Comparison of ENCODE assay signal across 8 cellular contexts in genomic region chr18:51194604-51195003, GRCh38. TPM values are rescaled to one million over a fixed set of nuclear protein-coding genes. Genes with fewer than 3 reads are reported as not detected.
DNase-seq lines count a peak whose midpoint lies in the region; ATAC-seq and TF ChIP-seq lines count a peak whose summit lies in the region.

No MANE protein-coding gene starts in this region.

- no peak for ATAC-seq in HG03571 (IDR thresholded peaks at IDR 0.05; ENCODE audit: unreplicated experiment)
- no peak for ATAC-seq in GM21381 (IDR thresholded peaks at IDR 0.05; ENCODE audit: unreplicated experiment)

- H3K27me3 ChIP-seq in HUES64 (ENCODE audit: insufficient read depth, low read length) (no peaks in the 10 kb centered on the region), brain microvascular endothelial cell (replicated peaks) (no peaks in the 10 kb centered on the region), mucosa of rectum (ENCODE audit: control insufficient read depth in 2 of 2, insufficient read depth in 2 of 2, low read length in 2 of 2) (no peaks in the 10 kb centered on the region)

- peak overlapping the region; percentile 73; the same call in 1 of the 2 replicates for H3K27ac ChIP-seq in HUES64 (ENCODE audit: low read depth, low read length)
- H3K27ac ChIP-seq in brain microvascular endothelial cell: peak overlapping the region; percentile 43
- peak overlapping the region; percentile 92 to 95 for H3K27ac ChIP-seq in mucosa of rectum (ENCODE audit: low read depth in 2 of 2, low read length in 2 of 2)

- H3K36me3 ChIP-seq in HUES64 (ENCODE audit: insufficient read depth, low read length) (peaks cover 27% of the 10 kb centered on the region), brain microvascular endothelial cell (replicated peaks) (no peaks in the 10 kb centered on the region), mucosa of rectum (ENCODE audit: control insufficient read depth in 2 of 2, insufficient read depth in 2 of 2, low read length in 2 of 2) (no peaks in the 10 kb centered on the region)

- peak; percentile 9 for DNase-seq in AG10803 (ENCODE audit: low read depth)
- DNase-seq in brain microvascular endothelial cell: no peak
- DNase-seq in AG20443 (ENCODE audit: low spot score): no peak
- DNase-seq in NCI-H2196 treated with DMSO at 0.1 percent for 48 hours (lab: John Stamatoyannopoulos, UW; ENCODE audit: unreplicated experiment): no peak

- peaks cover 53% of the 10 kb centered on the region for H3K4me1 ChIP-seq in HUES64 (ENCODE audit: insufficient read depth, low read length)
- peaks cover 4 to 9% of the 10 kb centered on the region in 2 donors for H3K4me1 ChIP-seq in mucosa of rectum (ENCODE audit: control insufficient read depth in 2 of 2, insufficient read depth in 2 of 2, low read length in 2 of 2)

- H3K9ac ChIP-seq in HUES64 (ENCODE audit: low read depth, low read length) (peak overlapping the region; percentile 95), mucosa of rectum (ENCODE audit: low read depth in 1 of 2, low read length in 2 of 2) (peak overlapping the region; percentile 84 to 95)

- WGBS in HUES64: 25% methylated on average over 3 of the region's 3 CpGs

- in situ Hi-C loops in brain microvascular endothelial cell (cut with HindIII; ENCODE audit: low pct_ligation_motif_present, low sequenced_read_pairs): no loop called here

- TF ChIP-seq CTCF in AG10803 (conservative IDR thresholded peaks at IDR 0.05; ENCODE audit: low read length) (no peak), brain microvascular endothelial cell (IDR thresholded peaks at IDR 0.05; ENCODE audit: low read depth, low read length, missing control alignments) (no peak)

- H3K4me3 ChIP-seq in AG10803 (ENCODE audit: low read length): peak overlapping the region; percentile 95
- peak overlapping the region; percentile 91 for H3K4me3 ChIP-seq in HUES64 (ENCODE audit: low read length)
- peak overlapping the region; percentile 93 for H3K4me3 ChIP-seq in brain microvascular endothelial cell (ENCODE audit: low read depth, low read length)
- peak overlapping the region; percentile 89 to 98 for H3K4me3 ChIP-seq in mucosa of rectum (ENCODE audit: low read length in 2 of 2)

- H3K9me3 ChIP-seq in HUES64 (ENCODE audit: insufficient read depth, low read depth, low read length) (no peaks in the 10 kb centered on the region), mucosa of rectum (ENCODE audit: control insufficient read depth in 2 of 2, low read length in 2 of 2) (no peaks in the 10 kb centered on the region)

RNA-seq across cellular contexts. Expression of gene MEX3C, which starts 2.9 kb away (rescaled TPM):
- 54.1 TPM for polyA plus RNA-seq in HUES64 (2013, experiment 1 of 2)
- 60.9 TPM for polyA plus RNA-seq in HUES64 (2013, experiment 2 of 2)

Comparison
In these comparisons a context has a peak if more than half of its experiments do, and no peak if none do; other contexts are left out.
1. H3K27ac ChIP-seq: peak in every context shown above with its lines; median percentile 94 in mucosa of rectum; 73 in HUES64; 43 in brain microvascular endothelial cell.